ENCODE assay signal across 15 cellular contexts in the genomic region with DNA sequence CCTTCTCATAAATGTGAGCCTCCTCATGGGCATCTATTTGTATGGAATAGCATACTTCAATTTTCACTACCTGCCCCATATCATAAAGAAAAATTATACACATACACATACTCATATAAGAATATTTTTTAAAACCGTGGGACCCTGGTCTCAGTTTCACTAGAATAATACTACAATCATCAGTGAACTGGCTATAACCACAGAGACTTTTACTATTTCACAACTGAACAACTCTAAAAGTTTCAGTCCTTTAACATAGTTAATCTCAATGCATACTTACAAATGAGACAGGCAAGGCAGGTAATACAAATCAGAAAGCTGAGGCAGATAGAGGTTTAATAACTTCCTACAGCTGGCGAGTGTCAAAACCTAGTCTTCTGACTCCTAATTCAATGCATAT.
DNase-seq lines count a peak whose midpoint lies in the region; ATAC-seq, FAIRE-seq and TF ChIP-seq lines count a peak whose summit lies in the region.
"Had no signal": no experiment of that assay in that cellular context is flagged by ENCODE, and none has a peak within 500 bp of the region (broad histone marks: within the 10 kb centered on the region; RNA-seq: fewer than 3 reads in every experiment).

No MANE protein-coding gene starts in this region.

- WGBS in K562 (ENCODE audit: insufficient coverage, low coverage, missing lambda C conversion rate): 58% methylated on average over 2 of the region's 2 CpGs

- CTCF ChIA-PET in K562 (lab: Yijun Ruan, JAX; ENCODE audit: low intra/inter-chr PET ratio): no interaction called here

- no peaks in the 10 kb centered on the region for H3K27me3 Mint-ChIP-seq in natural killer cell treated with Interleukin-12 subunit alpha and Interleukin-12 subunit beta and Interleukin-15 and Interleukin-18, amount 100 ng/mL, for 72 hours
- H3K27me3 Mint-ChIP-seq in activated CD4-positive, alpha-beta T cell treated with anti-CD3 and anti-CD28 coated beads, Interleukin-2, amount 10 ng/mL, durations not matched to agents 24 days and 14 days: no peaks in the 10 kb centered on the region
- H3K27me3 Mint-ChIP-seq: CD8-positive, alpha-beta memory T cell; IgD-negative memory B cell had no signal

- no peaks in the 10 kb centered on the region for H3K27me3 ChIP-seq in K562 (ENCODE audit: control insufficient read depth in 2 of 2, insufficient read depth in 2 of 2, low read length in 2 of 2)

- no peaks in the 10 kb centered on the region for H4K20me1 ChIP-seq in K562 (replicated peaks; ENCODE audit: control insufficient read depth, insufficient read depth, low read length)

- TF ChIP-seq CTCF in K562 (IDR thresholded peaks at IDR 0.05 in 2 of 3, conservative IDR thresholded peaks at IDR 0.05 in 1 of 3; ENCODE audit: insufficient read depth in 2 of 3, low read depth in 1 of 3, low read length in 3 of 3): no peak

- H3K4me1 ChIP-seq in K562 (replicated peaks in 1 of 2; ENCODE audit: control insufficient read depth in 2 of 2, insufficient read depth in 2 of 2, low read length in 2 of 2): peaks cover 0 to 11% of the 10 kb centered on the region in 2 experiments; a peak in 3 of 5 replicates

- TF ChIP-seq EP300 in K562 (IDR thresholded peaks at IDR 0.05; ENCODE audit: low read length): no peak

- H3K9me3 ChIP-seq in K562 (replicated peaks; ENCODE audit: control insufficient read depth, insufficient read depth, low read depth, low read length): no peaks in the 10 kb centered on the region

- no peak overlapping the region for H3K4me3 ChIP-seq in K562

- H3K36me3 Mint-ChIP-seq in natural killer cell treated with Interleukin-12 subunit alpha and Interleukin-12 subunit beta and Interleukin-15 and Interleukin-18, amount 100 ng/mL, for 72 hours: no peaks in the 10 kb centered on the region
- H3K36me3 Mint-ChIP-seq in activated CD4-positive, alpha-beta T cell treated with anti-CD3 and anti-CD28 coated beads, Interleukin-2, amount 10 ng/mL, durations not matched to agents 24 days and 14 days (ENCODE audit: low read depth): no peaks in the 10 kb centered on the region

- no peaks in the 10 kb centered on the region for H3K4me1 Mint-ChIP-seq in natural killer cell treated with Interleukin-12 subunit alpha and Interleukin-12 subunit beta and Interleukin-15 and Interleukin-18, amount 100 ng/mL, for 72 hours (ENCODE audit: low read depth in 2 of 2)
- H3K4me1 Mint-ChIP-seq in activated CD4-positive, alpha-beta T cell treated with anti-CD3 and anti-CD28 coated beads, Interleukin-2, amount 10 ng/mL, durations not matched to agents 24 days and 14 days: peaks cover 10% of the 10 kb centered on the region
- H3K4me1 Mint-ChIP-seq: IgD-negative memory B cell had no signal

- peaks cover 11% of the 10 kb centered on the region for H3K9me3 Mint-ChIP-seq in natural killer cell treated with Interleukin-12 subunit alpha and Interleukin-12 subunit beta and Interleukin-15 and Interleukin-18, amount 100 ng/mL, for 72 hours
- peaks cover 5% of the 10 kb centered on the region for H3K9me3 Mint-ChIP-seq in activated CD4-positive, alpha-beta T cell treated with anti-CD3 and anti-CD28 coated beads, Interleukin-2, amount 10 ng/mL, durations not matched to agents 24 days and 14 days
- H3K9me3 Mint-ChIP-seq: CD8-positive, alpha-beta memory T cell had no signal

- no peak for TF ChIP-seq RAD21 in K562 (CRISPR knock-in tag; conservative IDR thresholded peaks at IDR 0.05 in 1 of 2, IDR thresholded peaks at IDR 0.05 in 1 of 2)

- peak overlapping the region; percentile 54; the same call in 1 of the 2 replicates for H2AFZ ChIP-seq in K562 (ENCODE audit: low read depth, low read length)

- BruUV-seq in K562 (replicated peaks; lab: Mats Ljungman, UMichigan): no TSS peak

- intact Hi-C loops in K562 (cut with micrococcal nuclease): no loop called here
- intact Hi-C loops in activated CD4-positive, alpha-beta T cell treated with anti-CD3 and anti-CD28 coated beads, Interleukin-2, amount 10 ng/mL, durations not matched to agents 24 days and 14 days (cut with micrococcal nuclease): no loop called here

- H3K9me1 ChIP-seq in K562 (ENCODE audit: control insufficient read depth, insufficient read depth, low read length): no peaks in the 10 kb centered on the region

- TF ChIP-seq POLR2A in K562 (conservative IDR thresholded peaks at IDR 0.05): no peak

- no peak overlapping the region for H3K9ac ChIP-seq in K562 (ENCODE audit: insufficient read depth in 1 of 2, low read depth in 2 of 2, low read length in 2 of 2)

- FAIRE-seq in K562 (lab: Jason Lieb, UNC): no peak

- no peaks in the 10 kb centered on the region; the same call in 2 of the 3 replicates for H3K79me2 ChIP-seq in K562 (ENCODE audit: control insufficient read depth, insufficient read depth, low read length)

- peak overlapping the region; percentile 45; the same call in 1 of the 3 replicates for H3K27ac ChIP-seq in K562 (ENCODE audit: extremely low read depth, low read depth, low read length)
- H3K27ac ChIP-seq: RWPE1 had no signal

- ATAC-seq in GM18868 (IDR thresholded peaks at IDR 0.05; ENCODE audit: unreplicated experiment) (peak; percentile 56), GM21515 (IDR thresholded peaks at IDR 0.05; ENCODE audit: unreplicated experiment) (peak; percentile 49), HG03432 (IDR thresholded peaks at IDR 0.05; ENCODE audit: unreplicated experiment) (peak; percentile 69), K562 (peak; percentile 36; the same call in 2 of the 3 replicates)
- ATAC-seq in natural killer cell treated with Interleukin-12 subunit alpha and Interleukin-12 subunit beta and Interleukin-15 and Interleukin-18, amount 100 ng/mL, for 72 hours: no peak

- no peak for DNase-seq in K562 (ENCODE audit: extremely low read depth in 1 of 4, low spot score in 3 of 4)
- no peak for DNase-seq in natural killer cell treated with Interleukin-12 subunit alpha and Interleukin-12 subunit beta and Interleukin-15 and Interleukin-18, amount 100 ng/mL, for 72 hours (ENCODE audit: low spot score)
- no peak for DNase-seq in activated CD4-positive, alpha-beta T cell treated with anti-CD3 and anti-CD28 coated beads for 4 hours
- DNase-seq in activated CD4-positive, alpha-beta T cell treated with anti-CD3 and anti-CD28 coated beads, Interleukin-2, amount 10 ng/mL, durations not matched to agents 24 days and 14 days: no peak
- DNase-seq: CD8-positive, alpha-beta memory T cell; GOT3; NCI-H226; NCI-H526; NK-92 treated with Interleukin-12 subunit alpha and Interleukin-12 subunit beta, amount 100 ng/mL, for 24 hours; T1000 had no signal

- H3K27ac Mint-ChIP-seq in natural killer cell treated with Interleukin-12 subunit alpha and Interleukin-12 subunit beta and Interleukin-15 and Interleukin-18, amount 100 ng/mL, for 72 hours: no peak overlapping the region
- H3K27ac Mint-ChIP-seq in activated CD4-positive, alpha-beta T cell treated with anti-CD3 and anti-CD28 coated beads, Interleukin-2, amount 10 ng/mL, durations not matched to agents 24 days and 14 days: no peak overlapping the region
- H3K27ac Mint-ChIP-seq: CD8-positive, alpha-beta memory T cell; IgD-negative memory B cell had no signal

- in situ Hi-C loops in K562 (cut with MboI): no loop called here

- peak overlapping the region; percentile 25; the same call in 1 of the 2 replicates for H3K4me2 ChIP-seq in K562 (ENCODE audit: insufficient read depth, low read length)

- no peaks in the 10 kb centered on the region for H3K36me3 ChIP-seq in K562 (ENCODE audit: control insufficient read depth, insufficient read depth, low read length)

- H3K4me3 Mint-ChIP-seq in natural killer cell treated with Interleukin-12 subunit alpha and Interleukin-12 subunit beta and Interleukin-15 and Interleukin-18, amount 100 ng/mL, for 72 hours: no peak overlapping the region
- H3K4me3 Mint-ChIP-seq in activated CD4-positive, alpha-beta T cell treated with anti-CD3 and anti-CD28 coated beads, Interleukin-2, amount 10 ng/mL, durations not matched to agents 24 days and 14 days: no peak overlapping the region
- H3K4me3 Mint-ChIP-seq: CD8-positive, alpha-beta memory T cell; IgD-negative memory B cell had no signal

- POLR2A ChIA-PET in K562 (lab: Yijun Ruan, JAX): no interaction called here

TF ChIP-seq in K562, 482 proteins besides CTCF, POLR2A, EP300 and RAD21 (continues in another document):
- TF ChIP-seq JUNB (CRISPR knock-in tag; conservative IDR thresholded peaks at IDR 0.05): no peak
- TF ChIP-seq PHB2 (IDR thresholded peaks at IDR 0.05; ENCODE audit: low read depth): no peak
- TF ChIP-seq, protein P1, sequence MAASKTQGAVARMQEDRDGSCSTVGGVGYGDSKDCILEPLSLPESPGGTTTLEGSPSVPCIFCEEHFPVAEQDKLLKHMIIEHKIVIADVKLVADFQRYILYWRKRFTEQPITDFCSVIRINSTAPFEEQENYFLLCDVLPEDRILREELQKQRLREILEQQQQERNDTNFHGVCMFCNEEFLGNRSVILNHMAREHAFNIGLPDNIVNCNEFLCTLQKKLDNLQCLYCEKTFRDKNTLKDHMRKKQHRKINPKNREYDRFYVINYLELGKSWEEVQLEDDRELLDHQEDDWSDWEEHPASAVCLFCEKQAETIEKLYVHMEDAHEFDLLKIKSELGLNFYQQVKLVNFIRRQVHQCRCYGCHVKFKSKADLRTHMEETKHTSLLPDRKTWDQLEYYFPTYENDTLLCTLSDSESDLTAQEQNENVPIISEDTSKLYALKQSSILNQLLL (CRISPR knock-in tag; IDR thresholded peaks at IDR 0.05; ENCODE audit: borderline replicate concordance): no peak
- no peak for TF ChIP-seq ZSCAN29 (IDR thresholded peaks at IDR 0.05)
- TF ChIP-seq, protein P2, sequence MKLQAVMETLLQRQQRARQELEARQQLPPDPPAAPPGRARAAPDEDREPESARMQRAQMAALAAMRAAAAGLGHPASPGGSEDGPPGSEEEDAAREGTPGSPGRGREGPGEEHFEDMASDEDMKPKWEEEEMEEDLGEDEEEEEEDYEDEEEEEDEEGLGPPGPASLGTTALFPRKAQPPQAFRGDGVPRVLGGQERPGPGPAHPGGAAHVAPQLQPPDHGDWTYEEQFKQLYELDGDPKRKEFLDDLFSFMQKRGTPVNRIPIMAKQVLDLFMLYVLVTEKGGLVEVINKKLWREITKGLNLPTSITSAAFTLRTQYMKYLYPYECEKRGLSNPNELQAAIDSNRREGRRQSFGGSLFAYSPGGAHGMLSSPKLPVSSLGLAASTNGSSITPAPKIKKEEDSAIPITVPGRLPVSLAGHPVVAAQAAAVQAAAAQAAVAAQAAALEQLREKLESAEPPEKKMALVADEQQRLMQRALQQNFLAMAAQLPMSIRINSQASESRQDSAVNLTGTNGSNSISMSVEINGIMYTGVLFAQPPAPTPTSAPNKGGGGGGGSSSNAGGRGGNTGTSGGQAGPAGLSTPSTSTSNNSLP (IDR thresholded peaks at IDR 0.05; ENCODE audit: borderline replicate concordance, low read depth, low read length): no peak
- TF ChIP-seq, protein P3, sequence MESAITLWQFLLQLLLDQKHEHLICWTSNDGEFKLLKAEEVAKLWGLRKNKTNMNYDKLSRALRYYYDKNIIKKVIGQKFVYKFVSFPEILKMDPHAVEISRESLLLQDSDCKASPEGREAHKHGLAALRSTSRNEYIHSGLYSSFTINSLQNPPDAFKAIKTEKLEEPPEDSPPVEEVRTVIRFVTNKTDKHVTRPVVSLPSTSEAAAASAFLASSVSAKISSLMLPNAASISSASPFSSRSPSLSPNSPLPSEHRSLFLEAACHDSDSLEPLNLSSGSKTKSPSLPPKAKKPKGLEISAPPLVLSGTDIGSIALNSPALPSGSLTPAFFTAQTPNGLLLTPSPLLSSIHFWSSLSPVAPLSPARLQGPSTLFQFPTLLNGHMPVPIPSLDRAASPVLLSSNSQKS (CRISPR knock-in tag; IDR thresholded peaks at IDR 0.05): no peak

Comparison
In these comparisons a context has a peak if more than half of its experiments do, and no peak if none do; other contexts are left out.
1. ATAC-seq: peak in GM18868 (single experiment), GM21515 (single experiment), HG03432 (single experiment) and K562 (single experiment); none in natural killer cell treated with Interleukin-12 subunit alpha and Interleukin-12 subunit beta and Interleukin-15 and Interleukin-18, amount 100 ng/mL, for 72 hours (0 of 2).